8 cellular contexts compared by ENCODE assay signal in the genomic region with DNA sequence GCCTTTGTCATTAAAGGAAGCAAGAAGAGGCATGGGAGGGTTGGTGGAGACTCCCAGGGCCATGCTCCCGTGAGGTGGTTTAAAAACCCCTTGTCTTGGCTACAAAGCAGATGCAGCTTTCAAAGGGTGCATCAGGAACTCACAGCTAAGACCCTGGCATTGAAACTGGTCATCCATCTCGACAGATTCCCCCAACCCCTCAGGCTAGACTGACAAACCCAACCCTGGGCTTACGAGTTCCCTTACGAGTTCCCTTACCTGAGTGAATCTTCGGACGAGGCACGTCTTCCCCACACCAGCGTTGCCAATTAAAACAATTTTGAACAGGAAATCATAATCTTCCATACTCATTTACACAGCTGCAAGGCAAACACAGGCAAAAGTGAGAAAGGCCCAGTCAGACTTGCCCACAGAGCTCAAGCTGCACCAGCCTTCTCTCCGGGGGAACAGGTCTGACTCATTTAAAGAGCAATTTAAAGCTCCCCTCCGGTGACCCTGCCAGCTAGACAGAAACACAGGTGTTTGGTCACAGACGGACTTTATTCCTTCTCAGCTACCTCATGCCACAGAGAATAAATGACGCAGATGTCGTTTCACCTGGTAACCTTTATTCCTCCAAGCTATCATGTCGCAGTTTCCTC.
DNase-seq lines count a peak whose midpoint lies in the region; ATAC-seq and TF ChIP-seq lines count a peak whose summit lies in the region.

No MANE protein-coding gene starts in this region.

- CTCF ChIA-PET in mammary epithelial cell (lab: Charles Lee; ENCODE audit: low non-redundant PET), result no interaction called here

- no peak overlapping the region for H3K4me3 ChIP-seq in mammary epithelial cell (replicated peaks in 1 of 3; ENCODE audit: insufficient read depth in 1 of 3, low read depth in 2 of 3, low read length in 3 of 3)
- H3K4me3 ChIP-seq in osteoblast (ENCODE audit: insufficient read depth, low read length), result no peak overlapping the region

- 61% methylated on average over 14 of the region's 14 CpGs for WGBS in mammary epithelial cell (ENCODE audit: low coverage, missing lambda C conversion rate)

- in situ Hi-C loops in mammary epithelial cell (cut with MboI; ENCODE audit: low sequenced_read_pairs in 2 of 2), result no loop called here

- peak; percentile 93 for ATAC-seq in GM18511 (IDR thresholded peaks at IDR 0.05; ENCODE audit: unreplicated experiment)
- peak; percentile 85 for ATAC-seq in GM21515 (IDR thresholded peaks at IDR 0.05; ENCODE audit: unreplicated experiment)

- BruUV-seq in mammary epithelial cell (replicated peaks; lab: Mats Ljungman, UMichigan), result no TSS peak

- H3K9ac ChIP-seq in mammary epithelial cell (ENCODE audit: insufficient read depth, low read length), result no peak overlapping the region

- H4K20me1 ChIP-seq in mammary epithelial cell (ENCODE audit: insufficient read depth, low read length), result no peaks in the 10 kb centered on the region
- peaks cover 25% of the 10 kb centered on the region for H4K20me1 ChIP-seq in osteoblast (ENCODE audit: insufficient read depth, low read length)

- H3K9me3 ChIP-seq in mammary epithelial cell (replicated peaks; ENCODE audit: insufficient read depth, low read length) (no peaks in the 10 kb centered on the region), osteoblast (ENCODE audit: low read depth, low read length) (no peaks in the 10 kb centered on the region)

- H3K27me3 ChIP-seq in mammary epithelial cell (ENCODE audit: insufficient read depth, low read length), result no peaks in the 10 kb centered on the region
- no peaks in the 10 kb centered on the region for H3K27me3 ChIP-seq in osteoblast (ENCODE audit: insufficient read depth, low read length)

- no peak for TF ChIP-seq CTCF in mammary epithelial cell (conservative IDR thresholded peaks at IDR 0.05 in 1 of 2, IDR thresholded peaks at IDR 0.05 in 1 of 2; ENCODE audit: extremely low read depth in 1 of 2, insufficient read depth in 1 of 2, low read depth in 1 of 2, low read length in 2 of 2)
- no peak for TF ChIP-seq CTCF in osteoblast (IDR thresholded peaks at IDR 0.05; ENCODE audit: extremely low read depth, low read depth, low read length)

- H2AFZ ChIP-seq in mammary epithelial cell (ENCODE audit: low read depth, low read length), result no peak overlapping the region
- H2AFZ ChIP-seq in osteoblast (ENCODE audit: low read length), result no peak overlapping the region

- dilution Hi-C loops in mammary epithelial cell (cut with HindIII; ENCODE audit: low sequenced_read_pairs), result no loop called here

- intact Hi-C loops in mammary epithelial cell (cut with micrococcal nuclease), result no loop called here

- peak; percentile 59 for DNase-seq in HT-29 (ENCODE audit: low spot score)
- peak; percentile 24 for DNase-seq in mammary epithelial cell
- DNase-seq in NCI-H2171 (lab: John Stamatoyannopoulos, UW), result no peak
- DNase-seq in NCI-H526 (lab: John Stamatoyannopoulos, UW), result no peak
- DNase-seq in germinal center (ENCODE audit: low spot score), result no peak
- no peak for DNase-seq in osteoblast (ENCODE audit: insufficient read length, low spot score, missing footprints)

- H3K79me2 ChIP-seq in mammary epithelial cell (ENCODE audit: insufficient read depth, low read length) (no peaks in the 10 kb centered on the region), osteoblast (ENCODE audit: insufficient read depth, low read length) (peaks cover 34% of the 10 kb centered on the region)

- H3K27ac ChIP-seq in mammary epithelial cell (ENCODE audit: insufficient read depth, low read depth, low read length) (no peak overlapping the region), osteoblast (ENCODE audit: low read depth, low read length) (no peak overlapping the region)

- H3K4me2 ChIP-seq in mammary epithelial cell (ENCODE audit: insufficient read depth, low read depth, low read length), result no peak overlapping the region
- no peak overlapping the region for H3K4me2 ChIP-seq in osteoblast (ENCODE audit: insufficient read depth, low read length)

- peaks cover 3% of the 10 kb centered on the region for H3K4me1 ChIP-seq in mammary epithelial cell (ENCODE audit: insufficient read depth, low read length)
- peaks cover 25% of the 10 kb centered on the region for H3K4me1 ChIP-seq in osteoblast (ENCODE audit: insufficient read depth, low read length)

- H3K36me3 ChIP-seq in mammary epithelial cell (ENCODE audit: insufficient read depth, low read length) (no peaks in the 10 kb centered on the region), osteoblast (ENCODE audit: insufficient read depth, low read length) (no peaks in the 10 kb centered on the region)

Comparison
In these comparisons a context has a peak if more than half of its experiments do, and no peak if none do; other contexts are left out.
1. DNase-seq: peak in HT-29 (single experiment) and mammary epithelial cell (single experiment); none in NCI-H2171 (single experiment), NCI-H526 (0 of 2), germinal center (single experiment) and osteoblast (single experiment).